In genomic region chr2:240235149-240235803, GRCh38 we compare ENCODE assay signal across 21 cellular contexts.
DNase-seq lines count a peak whose midpoint lies in the region; ATAC-seq and TF ChIP-seq lines count a peak whose summit lies in the region.
"Had no signal": no experiment of that assay in that cellular context is flagged by ENCODE, and none has a peak within 500 bp of the region (broad histone marks: within the 10 kb centered on the region; RNA-seq: fewer than 3 reads in every experiment).

No MANE protein-coding gene starts in this region.

- H3K36me3 Mint-ChIP-seq in brain (no peaks in the 10 kb centered on the region), natural killer cell (no peaks in the 10 kb centered on the region)
- H3K36me3 Mint-ChIP-seq: activated naive CD8-positive, alpha-beta T cell had no signal

- no peak for TF ChIP-seq POLR2A in suprapubic skin (IDR thresholded peaks at IDR 0.05)

- ATAC-seq in natural killer cell = no peak
- ATAC-seq: A549, foreskin keratinocyte, GM23338, pancreas had no signal

- no peaks in the 10 kb centered on the region for H3K9me3 ChIP-seq in suprapubic skin
- H3K9me3 ChIP-seq: pancreas, vagina had no signal

- H3K4me1 ChIP-seq in suprapubic skin = peaks cover 37% of the 10 kb centered on the region

- H3K4me3 Mint-ChIP-seq in brain = peak overlapping the region in 1 of 5 experiments; percentile 4
- no peak overlapping the region for H3K4me3 Mint-ChIP-seq in natural killer cell
- H3K4me3 Mint-ChIP-seq: activated CD4-positive, alpha-beta T cell treated with anti-CD3 and anti-CD28 coated beads, Interleukin-2, amount 10 ng/mL, durations not matched to agents 24 days and 14 days; activated naive CD8-positive, alpha-beta T cell; dendritic cell treated with granulocyte-macrophage colony-stimulating factor and Interleukin-4, amounts not matched to agents 40 ng/mL and 50 ng/mL, for 4 days; GM23338 had no signal

- no peaks in the 10 kb centered on the region for H3K27me3 ChIP-seq in suprapubic skin
- H3K27me3 ChIP-seq: brain microvascular endothelial cell, foreskin keratinocyte, pancreas, vagina had no signal

- H3K27ac Mint-ChIP-seq in brain (peak overlapping the region in 3 of 5 experiments; percentile 29 to 95 (median 67)), natural killer cell (no peak overlapping the region)
- H3K27ac Mint-ChIP-seq: activated CD4-positive, alpha-beta T cell treated with anti-CD3 and anti-CD28 coated beads, Interleukin-2, amount 10 ng/mL, durations not matched to agents 24 days and 14 days; activated naive CD8-positive, alpha-beta T cell; dendritic cell treated with granulocyte-macrophage colony-stimulating factor and Interleukin-4, amounts not matched to agents 40 ng/mL and 50 ng/mL, for 4 days; GM23338 had no signal

- TF ChIP-seq CTCF in brain (conservative IDR thresholded peaks at IDR 0.05) (no peak), natural killer cell (IDR thresholded peaks at IDR 0.05) (no peak), suprapubic skin (IDR thresholded peaks at IDR 0.05) (no peak)

- TF ChIP-seq EP300 in suprapubic skin (IDR thresholded peaks at IDR 0.05) = no peak

- peak; percentile 58 for DNase-seq in activated effector memory CD4-positive, alpha-beta T cell treated with anti-CD3 and anti-CD28 coated beads, Interleukin-2, amount 50 U/mL, for 16 hours
- no peak for DNase-seq in activated effector memory CD4-positive, alpha-beta T cell treated with Interleukin-2 at 50 U/mL for 16 hours
- DNase-seq in natural killer cell (peak; percentile 14), suprapubic skin (ENCODE audit: low spot score in 2 of 2) (peak; percentile 61 to 72), HK-2 (ENCODE audit: unreplicated experiment) (no peak)
- DNase-seq in stimulated activated naive CD4-positive, alpha-beta T cell treated with Interleukin-2 at 50 U/mL for 16 hours (lab: John Stamatoyannopoulos, UW) = no peak
- no peak for DNase-seq in stimulated activated CD4-positive, alpha-beta T cell treated with anti-CD3 and anti-CD28 coated beads, Interleukin-12 subunit alpha, Interleukin-12 subunit beta, amount 100 ng/mL, for 4 hours
- DNase-seq: activated CD4-positive, alpha-beta T cell treated with anti-CD3 and anti-CD28 coated beads, Interleukin-2, amount 10 ng/mL, durations not matched to agents 24 days and 14 days; brain microvascular endothelial cell; foreskin keratinocyte; NCI-H1417; NCI-H526 treated with DMSO at 0.1 percent for 48 hours; stimulated activated CD4-positive, alpha-beta T cell treated with anti-CD3 and anti-CD28 coated beads, Interleukin-4, amount 100 ng/mL, for 1 hour had no signal

- no peaks in the 10 kb centered on the region for H3K36me3 ChIP-seq in suprapubic skin
- H3K36me3 ChIP-seq: brain microvascular endothelial cell, pancreas, vagina had no signal

- H3K4me1 Mint-ChIP-seq in brain = peaks cover 46% of the 10 kb centered on the region
- no peaks in the 10 kb centered on the region for H3K4me1 Mint-ChIP-seq in natural killer cell
- H3K4me1 Mint-ChIP-seq: activated CD4-positive, alpha-beta T cell treated with anti-CD3 and anti-CD28 coated beads, Interleukin-2, amount 10 ng/mL, durations not matched to agents 24 days and 14 days had no signal

- H3K9me3 Mint-ChIP-seq in brain (peaks cover 3 to 13% (median 10%) of the 10 kb centered on the region in 5 experiments), natural killer cell (peaks cover 0 to 2% of the 10 kb centered on the region in 2 donors)
- H3K9me3 Mint-ChIP-seq: dendritic cell treated with granulocyte-macrophage colony-stimulating factor and Interleukin-4, amounts not matched to agents 40 ng/mL and 50 ng/mL, for 4 days had no signal

- WGBS in suprapubic skin = 54% methylated on average over 10 of the region's 17 CpGs

- H3K27ac ChIP-seq in suprapubic skin = no peak overlapping the region
- H3K27ac ChIP-seq: A549, brain microvascular endothelial cell, foreskin keratinocyte, skin epidermis had no signal

- no peak overlapping the region for H3K4me3 ChIP-seq in suprapubic skin
- H3K4me3 ChIP-seq: A549, GM23338, pancreas, skin epidermis, vagina had no signal

- intact Hi-C loops in natural killer cell (cut with micrococcal nuclease) = no loop called here

- H3K27me3 Mint-ChIP-seq in brain (no peaks in the 10 kb centered on the region), natural killer cell (ENCODE audit: low read depth in 2 of 2) (peaks cover 3 to 8% of the 10 kb centered on the region in 2 donors)

Comparison
In these comparisons a context has a peak if more than half of its experiments do, and no peak if none do; other contexts are left out.
1. DNase-seq: peak in activated effector memory CD4-positive, alpha-beta T cell treated with anti-CD3 and anti-CD28 coated beads, Interleukin-2, amount 50 U/mL, for 16 hours (single experiment), natural killer cell (single experiment) and suprapubic skin (2 of 2); none in activated effector memory CD4-positive, alpha-beta T cell treated with Interleukin-2 at 50 U/mL for 16 hours (single experiment), stimulated activated naive CD4-positive, alpha-beta T cell treated with Interleukin-2 at 50 U/mL for 16 hours (single experiment), HK-2 (single experiment) and stimulated activated CD4-positive, alpha-beta T cell treated with anti-CD3 and anti-CD28 coated beads, Interleukin-12 subunit alpha, Interleukin-12 subunit beta, amount 100 ng/mL, for 4 hours (single experiment).
2. H3K27ac Mint-ChIP-seq: peak in brain (3 of 5); none in natural killer cell (0 of 2).